ENCODE assay signal across 21 cellular contexts in the genomic region with DNA sequence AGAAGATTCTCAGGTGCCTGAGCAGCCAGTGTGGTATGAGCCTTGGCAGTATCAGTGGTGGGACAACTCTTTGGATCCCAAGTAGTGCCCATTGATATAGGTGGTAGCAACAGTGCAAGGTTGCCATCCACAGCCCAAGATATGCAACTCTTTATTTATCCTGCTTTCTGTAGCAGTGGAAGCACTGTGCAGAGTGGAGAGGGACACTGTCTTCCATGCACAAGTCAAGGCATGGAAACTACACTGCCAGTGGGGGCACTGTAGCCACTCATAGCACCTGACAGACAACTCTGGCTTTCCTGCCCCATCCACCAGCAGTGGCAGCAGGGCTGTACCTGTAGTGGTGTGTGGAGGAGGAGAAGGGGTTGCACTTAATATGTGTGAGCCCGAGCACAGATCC.
DNase-seq lines count a peak whose midpoint lies in the region; ATAC-seq and TF ChIP-seq lines count a peak whose summit lies in the region.
"Had no signal": no experiment of that assay in that cellular context is flagged by ENCODE, and none has a peak within 500 bp of the region (broad histone marks: within the 10 kb centered on the region; RNA-seq: fewer than 3 reads in every experiment).

No MANE protein-coding gene starts in this region.

- no peaks in the 10 kb centered on the region for H3K36me3 ChIP-seq in DND-41 (ENCODE audit: insufficient read depth, low read length)
- H3K36me3 ChIP-seq in endodermal cell (ENCODE audit: control insufficient read depth, insufficient read depth, low read length), result no peaks in the 10 kb centered on the region
- no peaks in the 10 kb centered on the region for H3K36me3 ChIP-seq in mucosa of descending colon (ENCODE audit: low read depth)
- H3K36me3 ChIP-seq: ovary, spleen, thoracic aorta had no signal

- H3K4me2 ChIP-seq in DND-41 (ENCODE audit: insufficient read depth, low read length), result no peak overlapping the region

- H3K4me3 ChIP-seq in DND-41 (ENCODE audit: low read depth in 1 of 2, low read length in 2 of 2) (no peak overlapping the region), endodermal cell (ENCODE audit: low read length) (no peak overlapping the region), mucosa of descending colon (no peak overlapping the region)
- no peak overlapping the region for H3K4me3 ChIP-seq in Jurkat, Clone E6-1 (ENCODE audit: low read length)
- H3K4me3 ChIP-seq: GM23248, ovary, spleen, thoracic aorta had no signal

- H3K9me3 ChIP-seq in DND-41 (ENCODE audit: insufficient read depth, low read length, severe bottlenecking) (no peaks in the 10 kb centered on the region), endodermal cell (ENCODE audit: control insufficient read depth, low read length) (no peaks in the 10 kb centered on the region), mucosa of descending colon (no peaks in the 10 kb centered on the region)
- H3K9me3 ChIP-seq: thoracic aorta had no signal

- H3K27ac ChIP-seq in DND-41 (ENCODE audit: low read length), result no peak overlapping the region
- H3K27ac ChIP-seq in endodermal cell (ENCODE audit: low read depth, low read length), result no peak overlapping the region
- H3K27ac ChIP-seq: GM23248, ovary, spleen, thoracic aorta had no signal

- H3K27me3 ChIP-seq in DND-41 (ENCODE audit: insufficient read depth, low read length, poor library complexity) (no peaks in the 10 kb centered on the region), endodermal cell (ENCODE audit: control insufficient read depth, insufficient read depth, low read length, poor library complexity, severe bottlenecking) (no peaks in the 10 kb centered on the region)
- H3K27me3 ChIP-seq: ovary, spleen had no signal

- no peaks in the 10 kb centered on the region for H3K27me3 Mint-ChIP-seq in endodermal cell (ENCODE audit: insufficient read depth)
- H3K27me3 Mint-ChIP-seq: activated CD8-positive, alpha-beta T cell treated with anti-CD3 and anti-CD28 coated beads for 36 hours; natural killer cell treated with Interleukin-12 subunit alpha and Interleukin-12 subunit beta and Interleukin-15 and Interleukin-18, amount 100 ng/mL, for 72 hours; stimulated activated memory B cell treated with anti-CD40 and anti-IgM and Interleukin-4, amounts not matched to agents 10 μg/mL and 1 μg/mL and 100 μg/mL, for 72 hours had no signal

- no peak overlapping the region for H3K4me3 Mint-ChIP-seq in endodermal cell
- H3K4me3 Mint-ChIP-seq: activated CD8-positive, alpha-beta T cell treated with anti-CD3 and anti-CD28 coated beads for 36 hours; immature natural killer cell; natural killer cell treated with Interleukin-12 subunit alpha and Interleukin-12 subunit beta and Interleukin-15 and Interleukin-18, amount 100 ng/mL, for 72 hours; stimulated activated memory B cell treated with anti-CD40 and anti-IgM and Interleukin-4, amounts not matched to agents 10 μg/mL and 1 μg/mL and 100 μg/mL, for 72 hours had no signal

- no peak for DNase-seq in DND-41
- DNase-seq in Jurkat, Clone E6-1 (ENCODE audit: low read depth, low spot score), result peak; percentile 0
- peak; percentile 72 for DNase-seq in endodermal cell
- DNase-seq in mucosa of descending colon, result peak in 2 of 3 donors; percentile 6 to 17
- DNase-seq in NOMO-1 treated with DMSO at 0.1 percent for 48 hours (lab: John Stamatoyannopoulos, UW; ENCODE audit: unreplicated experiment), result no peak
- DNase-seq in NCI-H2081 (lab: John Stamatoyannopoulos, UW), result no peak
- DNase-seq in NK-92 treated with Interleukin-12 subunit alpha and Interleukin-12 subunit beta, amount 100 ng/mL, for 24 hours (lab: John Stamatoyannopoulos, UW), result no peak
- DNase-seq: activated CD8-positive, alpha-beta T cell treated with anti-CD3 and anti-CD28 coated beads for 36 hours; EL; GM23248; head of caudate nucleus; immature natural killer cell; NCI-H146; NCI-H526; ovary; retina; spleen; stimulated activated CD4-positive, alpha-beta T cell treated with anti-CD3 and anti-CD28 coated beads, Interleukin-2, amount 100 ng/mL, for 48 hours had no signal

- H4K20me1 ChIP-seq in DND-41 (ENCODE audit: insufficient read depth, low read length), result no peaks in the 10 kb centered on the region

- ATAC-seq in DND-41 (ENCODE audit: insufficient read depth, low read depth) (peak; percentile 44; the same call in 1 of the 3 replicates), mucosa of descending colon (peak; percentile 63)
- ATAC-seq: activated CD8-positive, alpha-beta T cell treated with anti-CD3 and anti-CD28 coated beads for 36 hours; stimulated activated memory B cell treated with anti-CD40 and anti-IgM and Interleukin-4, amounts not matched to agents 10 μg/mL and 1 μg/mL and 100 μg/mL, for 72 hours had no signal

- intact Hi-C loops in mucosa of descending colon (cut with DNase I, micrococcal nuclease), result no loop called here

- H3K9ac ChIP-seq in DND-41 (ENCODE audit: low read depth, low read length) (no peak overlapping the region), endodermal cell (ENCODE audit: extremely low read depth, low read length, poor library complexity, severe bottlenecking) (no peak overlapping the region)
- H3K9ac ChIP-seq: GM23248 had no signal

- no peaks in the 10 kb centered on the region for H3K79me2 ChIP-seq in DND-41 (ENCODE audit: insufficient read depth, low read length)

- no peak overlapping the region for H3K27ac Mint-ChIP-seq in endodermal cell
- H3K27ac Mint-ChIP-seq: activated CD8-positive, alpha-beta T cell treated with anti-CD3 and anti-CD28 coated beads for 36 hours; immature natural killer cell; natural killer cell treated with Interleukin-12 subunit alpha and Interleukin-12 subunit beta and Interleukin-15 and Interleukin-18, amount 100 ng/mL, for 72 hours; stimulated activated memory B cell treated with anti-CD40 and anti-IgM and Interleukin-4, amounts not matched to agents 10 μg/mL and 1 μg/mL and 100 μg/mL, for 72 hours had no signal

- TF ChIP-seq CTCF in DND-41 (IDR thresholded peaks at IDR 0.05; ENCODE audit: borderline replicate concordance, extremely low read depth, low read length, poor library complexity, severe bottlenecking) (no peak), endodermal cell (conservative IDR thresholded peaks at IDR 0.05) (peak; percentile 59), mucosa of descending colon (IDR thresholded peaks at IDR 0.05) (no peak)

- no peak overlapping the region for H2AFZ ChIP-seq in DND-41 (ENCODE audit: low read depth, low read length)
- H2AFZ ChIP-seq: GM23248 had no signal

- WGBS in endodermal cell (ENCODE audit: insufficient coverage in 1 of 2, insufficient read length in 1 of 2), 2 experiments, result 83 to 86% methylated on average over 1 of the region's 1 CpG

- no peaks in the 10 kb centered on the region for H3K9me3 Mint-ChIP-seq in endodermal cell
- H3K9me3 Mint-ChIP-seq: natural killer cell treated with Interleukin-12 subunit alpha and Interleukin-12 subunit beta and Interleukin-15 and Interleukin-18, amount 100 ng/mL, for 72 hours had no signal

- no peaks in the 10 kb centered on the region for H3K36me3 Mint-ChIP-seq in endodermal cell (ENCODE audit: low read depth)
- H3K36me3 Mint-ChIP-seq: immature natural killer cell; natural killer cell treated with Interleukin-12 subunit alpha and Interleukin-12 subunit beta and Interleukin-15 and Interleukin-18, amount 100 ng/mL, for 72 hours; stimulated activated memory B cell treated with anti-CD40 and anti-IgM and Interleukin-4, amounts not matched to agents 10 μg/mL and 1 μg/mL and 100 μg/mL, for 72 hours had no signal

- H3K4me1 ChIP-seq in DND-41 (ENCODE audit: insufficient read depth, low read length) (no peaks in the 10 kb centered on the region), endodermal cell (ENCODE audit: control insufficient read depth, insufficient read depth, low read length) (no peaks in the 10 kb centered on the region), mucosa of descending colon (ENCODE audit: low read depth) (no peaks in the 10 kb centered on the region)
- H3K4me1 ChIP-seq: spleen had no signal

- no peaks in the 10 kb centered on the region for H3K4me1 Mint-ChIP-seq in endodermal cell
- H3K4me1 Mint-ChIP-seq: immature natural killer cell; stimulated activated memory B cell treated with anti-CD40 and anti-IgM and Interleukin-4, amounts not matched to agents 10 μg/mL and 1 μg/mL and 100 μg/mL, for 72 hours had no signal

Comparison
In these comparisons a context has a peak if more than half of its experiments do, and no peak if none do; other contexts are left out.
1. DNase-seq: peak in Jurkat, Clone E6-1 (single experiment), endodermal cell (single experiment) and mucosa of descending colon (2 of 3); none in DND-41 (single experiment), NOMO-1 treated with DMSO at 0.1 percent for 48 hours (single experiment), NCI-H2081 (0 of 2) and NK-92 treated with Interleukin-12 subunit alpha and Interleukin-12 subunit beta, amount 100 ng/mL, for 24 hours (single experiment).